In the genomic region with DNA sequence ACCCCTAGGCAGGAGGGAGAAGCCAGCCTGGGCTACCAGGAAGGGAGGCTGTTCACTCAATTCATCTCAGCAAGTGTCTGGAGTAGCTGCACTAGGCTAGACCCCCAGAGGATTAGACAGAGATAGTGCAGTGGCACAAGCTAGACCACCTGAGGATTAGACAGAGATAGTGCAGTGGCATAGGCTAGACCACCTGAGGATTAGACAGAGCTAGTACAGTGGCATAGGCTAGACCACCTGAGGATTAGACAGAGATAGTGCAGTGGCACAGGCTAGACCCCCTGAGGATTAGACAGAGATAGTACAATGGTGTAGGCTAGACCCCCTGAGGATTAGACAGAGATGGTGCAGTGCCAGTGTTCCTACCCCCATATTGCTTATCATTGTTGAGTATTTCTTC, we compare ENCODE assay signal across 15 cellular contexts.
"Had no signal": no experiment of that assay in that cellular context is flagged by ENCODE, and none has a peak within 500 bp of the region (broad histone marks: within the 10 kb centered on the region; RNA-seq: fewer than 3 reads in every experiment).

No MANE protein-coding gene starts in this region.

- ATAC-seq: foreskin keratinocyte, natural killer cell had no signal

- H3K27ac ChIP-seq: coronary artery, foreskin keratinocyte, right atrium auricular region, sigmoid colon, skin epidermis, stomach, thyroid gland had no signal

- H3K4me3 Mint-ChIP-seq: endodermal cell, natural killer cell had no signal

- H3K27ac Mint-ChIP-seq: endodermal cell, natural killer cell, type B pancreatic cell had no signal

- H3K9me3 ChIP-seq: right atrium auricular region, sigmoid colon, stomach, thyroid gland had no signal

- DNase-seq: effector CD4-positive, alpha-beta T cell; endodermal cell; erythroblast; foreskin keratinocyte; natural killer cell; sigmoid colon; stimulated activated CD4-positive, alpha-beta T cell treated with anti-CD3 and anti-CD28 coated beads, Interleukin-12 subunit alpha, Interleukin-12 subunit beta, amount 100 ng/mL, for 4 hours; stimulated activated naive CD4-positive, alpha-beta T cell; stomach; thyroid gland had no signal

- H3K9me3 Mint-ChIP-seq: endodermal cell, natural killer cell, neural crest cell, type B pancreatic cell had no signal

- H3K36me3 Mint-ChIP-seq: natural killer cell, type B pancreatic cell had no signal

- H3K4me3 ChIP-seq: coronary artery, right atrium auricular region, sigmoid colon, skin epidermis, stomach, thyroid gland had no signal

- H3K36me3 ChIP-seq: right atrium auricular region, sigmoid colon, stomach, thyroid gland had no signal

- H3K27me3 ChIP-seq: foreskin keratinocyte, right atrium auricular region, thyroid gland had no signal

- H3K4me1 ChIP-seq: foreskin keratinocyte, thyroid gland had no signal
